20 cellular contexts compared by ENCODE assay signal in the genomic region with DNA sequence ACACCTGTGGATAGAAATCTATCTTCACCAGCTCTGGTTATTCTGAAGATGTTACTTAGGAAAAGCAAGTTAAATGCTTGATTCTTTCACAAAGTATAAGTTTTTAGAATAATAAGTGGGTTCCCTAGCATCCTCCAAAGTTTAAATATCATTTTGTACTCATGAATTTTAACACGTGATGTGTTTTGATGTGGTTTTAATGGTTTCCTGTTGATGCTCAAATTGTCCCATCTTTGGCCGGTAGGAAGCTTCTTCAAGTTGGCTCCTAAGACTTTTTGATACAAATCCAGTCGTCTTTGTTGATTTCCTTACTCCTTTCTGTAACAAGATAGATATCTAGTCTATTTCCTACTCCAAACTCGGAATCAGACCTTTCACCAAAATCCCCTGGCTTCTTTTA.
"Had no signal": no experiment of that assay in that cellular context is flagged by ENCODE, and none has a peak within 500 bp of the region (broad histone marks: within the 10 kb centered on the region; RNA-seq: fewer than 3 reads in every experiment).

No MANE protein-coding gene starts in this region.

- H3K4me1 Mint-ChIP-seq: nephron progenitor cell, WTC11 had no signal

- H3K4me3 Mint-ChIP-seq: nephron progenitor cell; stimulated activated effector memory CD8-positive, alpha-beta T cell treated with anti-CD3 and anti-CD28 coated beads, Interleukin-12 subunit alpha, Interleukin-12 subunit beta, amount 100 ng/mL, for 72 hours; WTC11 had no signal

- H3K36me3 ChIP-seq: colonic mucosa, stomach, vagina had no signal

- H3K36me3 Mint-ChIP-seq: stimulated activated effector memory CD8-positive, alpha-beta T cell treated with anti-CD3 and anti-CD28 coated beads, Interleukin-12 subunit alpha, Interleukin-12 subunit beta, amount 100 ng/mL, for 72 hours; WTC11 had no signal

- H3K27me3 Mint-ChIP-seq: activated naive CD8-positive, alpha-beta T cell treated with anti-CD3 and anti-CD28 coated beads, Interleukin-2, amount 10 ng/mL, durations not matched to agents 7 days and 5 days had no signal

- H3K27ac ChIP-seq: body of pancreas, colonic mucosa, stomach, vagina had no signal

- FAIRE-seq: keratinocyte had no signal

- H3K4me1 ChIP-seq: body of pancreas, colonic mucosa, stomach, vagina had no signal

- H3K9me3 Mint-ChIP-seq: activated naive CD8-positive, alpha-beta T cell treated with anti-CD3 and anti-CD28 coated beads, Interleukin-2, amount 10 ng/mL, durations not matched to agents 7 days and 5 days; nephron progenitor cell; stimulated activated effector memory CD8-positive, alpha-beta T cell treated with anti-CD3 and anti-CD28 coated beads, Interleukin-12 subunit alpha, Interleukin-12 subunit beta, amount 100 ng/mL, for 72 hours; WTC11 had no signal

- DNase-seq: activated CD4-positive, alpha-beta T cell treated with anti-CD3 and anti-CD28 coated beads for 4 hours; activated effector memory CD4-positive, alpha-beta T cell treated with Interleukin-2 at 50 U/mL for 16 hours; activated naive CD8-positive, alpha-beta T cell treated with anti-CD3 and anti-CD28 coated beads, Interleukin-2, amount 10 ng/mL, durations not matched to agents 7 days and 5 days; amygdala; body of pancreas; colonic mucosa; foreskin melanocyte; hypothalamus; nephron progenitor cell; nucleus accumbens; stimulated activated CD4-positive, alpha-beta T cell treated with anti-CD3 and anti-CD28 coated beads, Interleukin-4, amount 100 ng/mL, for 24 hours; stomach; trophoblast cell had no signal

- H3K27ac Mint-ChIP-seq: activated naive CD8-positive, alpha-beta T cell treated with anti-CD3 and anti-CD28 coated beads, Interleukin-2, amount 10 ng/mL, durations not matched to agents 7 days and 5 days; nephron progenitor cell; stimulated activated effector memory CD8-positive, alpha-beta T cell treated with anti-CD3 and anti-CD28 coated beads, Interleukin-12 subunit alpha, Interleukin-12 subunit beta, amount 100 ng/mL, for 72 hours; WTC11 had no signal

- ATAC-seq: body of pancreas; left lobe of liver; sciatic nerve; stimulated activated effector memory CD8-positive, alpha-beta T cell treated with anti-CD3 and anti-CD28 coated beads, Interleukin-12 subunit alpha, Interleukin-12 subunit beta, amount 100 ng/mL, for 72 hours; WTC11 had no signal

- H3K9me3 ChIP-seq: body of pancreas, colonic mucosa, stomach, vagina had no signal

- H3K27me3 ChIP-seq: body of pancreas, colonic mucosa, stomach, vagina had no signal

- H3K4me3 ChIP-seq: body of pancreas, colonic mucosa, lung, stomach, vagina had no signal
